In the genomic region with DNA sequence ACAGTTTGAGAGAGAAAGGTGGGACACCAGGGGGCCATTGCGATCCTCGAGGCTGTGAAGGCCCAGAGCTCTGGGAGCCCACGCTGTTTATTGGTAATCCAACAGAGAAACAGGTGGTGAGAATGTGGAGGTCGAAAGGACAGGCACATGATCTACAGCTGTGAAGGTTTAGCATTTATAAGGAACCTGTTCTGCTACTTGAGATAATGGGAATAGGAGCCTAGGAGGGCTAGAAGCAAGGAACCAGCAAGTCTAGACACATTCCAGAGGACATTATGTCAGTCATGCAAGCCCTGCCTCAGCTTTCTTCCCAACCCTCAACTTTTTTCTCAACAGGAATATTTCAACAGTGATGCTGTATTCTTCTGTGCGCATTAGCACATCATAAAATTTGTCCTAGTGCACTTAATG, we compare ENCODE assay signal across 16 cellular contexts.
"Had no signal": no experiment of that assay in that cellular context is flagged by ENCODE, and none has a peak within 500 bp of the region (broad histone marks: within the 10 kb centered on the region; RNA-seq: fewer than 3 reads in every experiment).

No MANE protein-coding gene starts in this region.

- H3K27ac ChIP-seq: colonic mucosa, esophagus muscularis mucosa, heart right ventricle, left ventricle myocardium inferior, SK-N-MC, thyroid gland had no signal

- FAIRE-seq: keratinocyte, urothelium cell line had no signal

- H3K4me1 ChIP-seq: colonic mucosa, esophagus muscularis mucosa, heart right ventricle, left ventricle myocardium inferior had no signal

- H3K27me3 ChIP-seq: colonic mucosa, esophagus muscularis mucosa, heart right ventricle, thyroid gland had no signal

- H3K4me3 ChIP-seq: colonic mucosa, esophagus muscularis mucosa, heart right ventricle, left ventricle myocardium inferior, SK-N-MC, thyroid gland had no signal

- DNase-seq: activated CD4-positive, alpha-beta T cell treated with anti-CD3 and anti-CD28 coated beads for 4 hours; activated CD8-positive, alpha-beta T cell treated with anti-CD3 and anti-CD28 coated beads for 36 hours; activated naive CD4-positive, alpha-beta T cell treated with anti-CD3 and anti-CD28 coated beads for 36 hours; activated T-cell treated with anti-CD3 and anti-CD28 coated beads, Interleukin-2, amount 50 U/mL, for 24 hours; colonic mucosa; heart right ventricle; left ventricle myocardium inferior; mesenchymal stem cell; retina; stimulated activated CD4-positive, alpha-beta T cell treated with anti-CD3 and anti-CD28 coated beads, Interleukin-2, amount 100 ng/mL, for 24 hours; stimulated activated naive CD4-positive, alpha-beta T cell treated with Interleukin-2 at 50 U/mL for 16 hours; thyroid gland had no signal

- H3K9me3 ChIP-seq: colonic mucosa, thyroid gland had no signal

- H3K36me3 ChIP-seq: colonic mucosa had no signal
